In the genomic region with DNA sequence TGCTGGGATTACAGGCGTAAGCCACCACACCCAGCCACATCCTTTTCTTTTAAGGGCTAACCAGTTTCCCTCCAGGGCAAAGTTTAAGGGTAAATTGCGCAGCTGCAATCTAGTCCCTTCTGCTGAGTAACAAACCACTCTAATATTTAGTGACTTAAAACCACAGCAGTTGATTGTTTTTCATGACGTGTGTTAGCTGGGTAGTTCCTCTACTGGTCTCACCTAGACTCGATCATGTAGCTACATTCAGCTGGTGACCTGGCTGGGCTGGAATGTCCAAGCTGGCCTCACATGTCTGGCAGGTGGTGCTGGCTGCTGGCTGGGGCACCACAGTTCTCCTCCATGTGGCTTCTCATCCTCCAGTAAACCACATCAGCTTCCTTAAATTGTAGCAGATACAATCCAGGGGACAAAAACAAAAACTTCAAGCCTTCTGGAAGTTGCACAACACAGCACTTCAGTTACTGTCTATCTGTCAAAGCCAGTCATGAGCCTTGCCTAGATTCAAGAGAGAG, we compare ENCODE assay signal across 11 cellular contexts.
DNase-seq lines count a peak whose midpoint lies in the region; ATAC-seq and TF ChIP-seq lines count a peak whose summit lies in the region.
"Had no signal": no experiment of that assay in that cellular context is flagged by ENCODE, and none has a peak within 500 bp of the region (broad histone marks: within the 10 kb centered on the region; RNA-seq: fewer than 3 reads in every experiment).

No MANE protein-coding gene starts in this region.

- peaks cover 21 to 37% (median 31%) of the 10 kb centered on the region in 11 experiments for H3K9me3 ChIP-seq in BLaER1 treated with 17β-estradiol and CSF1 and Interleukin-3, amounts not matched to agents 10 nM and 100 nM (replicated peaks in 1 of 11)
- H3K9me3 ChIP-seq in body of pancreas (no peaks in the 10 kb centered on the region), vagina (peaks cover 7% of the 10 kb centered on the region), uterus (no peaks in the 10 kb centered on the region)

- no peak overlapping the region for H3K4me3 ChIP-seq in BLaER1 treated with 17β-estradiol and CSF1 and Interleukin-3, amounts not matched to agents 10 nM and 100 nM
- no peak overlapping the region for H3K4me3 ChIP-seq in body of pancreas
- no peak overlapping the region for H3K4me3 ChIP-seq in vagina
- H3K4me3 ChIP-seq in uterus, result no peak overlapping the region

- intact Hi-C loops in body of pancreas (cut with DNase I) (no loop called here), vagina (cut with DNase I) (no loop called here), uterus (cut with DNase I; ENCODE audit: low total_unique reads) (no loop called here)

- peak overlapping the region; percentile 17 to 71 (median 51) for H3K4me2 ChIP-seq in BLaER1 treated with 17β-estradiol and CSF1 and Interleukin-3, amounts not matched to agents 10 nM and 100 nM

- no peak for TF ChIP-seq CTCF in body of pancreas (IDR thresholded peaks at IDR 0.05)
- no peak for TF ChIP-seq CTCF in vagina (IDR thresholded peaks at IDR 0.05)
- TF ChIP-seq CTCF in uterus (IDR thresholded peaks at IDR 0.05), result no peak

- TF ChIP-seq POLR2A in body of pancreas (IDR thresholded peaks at IDR 0.05) (no peak), vagina (IDR thresholded peaks at IDR 0.05) (no peak), uterus (IDR thresholded peaks at IDR 0.05) (no peak)

- ATAC-seq in body of pancreas, result no peak

- H3K4me1 ChIP-seq in BLaER1 treated with 17β-estradiol and CSF1 and Interleukin-3, amounts not matched to agents 10 nM and 100 nM, result peaks cover 32 to 54% (median 41%) of the 10 kb centered on the region in 10 experiments
- H3K4me1 ChIP-seq in body of pancreas (peaks cover 75% of the 10 kb centered on the region), vagina (no peaks in the 10 kb centered on the region), uterus (no peaks in the 10 kb centered on the region)

- no peaks in the 10 kb centered on the region for H3K27me3 ChIP-seq in BLaER1 treated with 17β-estradiol and CSF1 and Interleukin-3, amounts not matched to agents 10 nM and 100 nM
- H3K27me3 ChIP-seq in body of pancreas (no peaks in the 10 kb centered on the region), vagina (no peaks in the 10 kb centered on the region), uterus (no peaks in the 10 kb centered on the region)

- peak overlapping the region in 6 of 11 experiments; percentile 22 to 57 (median 38); a peak in 6 of 22 replicates for H3K9ac ChIP-seq in BLaER1 treated with 17β-estradiol and CSF1 and Interleukin-3, amounts not matched to agents 10 nM and 100 nM

- no peaks in the 10 kb centered on the region for H4K20me1 ChIP-seq in BLaER1 treated with 17β-estradiol and CSF1 and Interleukin-3, amounts not matched to agents 10 nM and 100 nM

- peak overlapping the region in 10 of 11 experiments; percentile 11 to 81 (median 76); a peak in 18 of 22 replicates for H3K27ac ChIP-seq in BLaER1 treated with 17β-estradiol and CSF1 and Interleukin-3, amounts not matched to agents 10 nM and 100 nM
- H3K27ac ChIP-seq in body of pancreas (peak overlapping the region; percentile 84 to 94 (median 90)), vagina (no peak overlapping the region), uterus (peak overlapping the region in 1 of 2 donors; percentile 35)

- 59 to 78% methylated on average over 2 to 4 of the region's 4 CpGs for WGBS in body of pancreas, 2 donors

- DNase-seq in M059J (ENCODE audit: low read depth), result peak; percentile 75
- peak; percentile 51 to 69 (median 62) for DNase-seq in body of pancreas
- DNase-seq in lung microvascular endothelial cell (ENCODE audit: low read depth in 2 of 2), result peak; percentile 27 to 37
- no peak for DNase-seq in vagina (ENCODE audit: extremely low spot score in 2 of 2)
- DNase-seq in stimulated activated CD4-positive, alpha-beta T cell treated with anti-CD3 and anti-CD28 coated beads, Interleukin-2, amount 100 ng/mL, for 48 hours, result no peak
- no peak for DNase-seq in uterus
- DNase-seq in DMS79 treated with DMSO at 0.1 percent for 48 hours (lab: John Stamatoyannopoulos, UW), result no peak
- DNase-seq: activated naive CD4-positive, alpha-beta T cell treated with anti-CD3 and anti-CD28 coated beads, Interleukin-2, amount 50 U/mL, for 16 hours; CD8-positive, alpha-beta memory T cell; NCI-H1092 had no signal

- peaks cover 0 to 5% (median 0%) of the 10 kb centered on the region in 11 experiments; a peak in 4 of 22 replicates for H3K36me3 ChIP-seq in BLaER1 treated with 17β-estradiol and CSF1 and Interleukin-3, amounts not matched to agents 10 nM and 100 nM
- no peaks in the 10 kb centered on the region for H3K36me3 ChIP-seq in body of pancreas (replicated peaks in 1 of 2; ENCODE audit: insufficient read depth in 1 of 2, low read depth in 2 of 2)
- H3K36me3 ChIP-seq in vagina, result no peaks in the 10 kb centered on the region
- no peaks in the 10 kb centered on the region for H3K36me3 ChIP-seq in uterus

Comparison
In these comparisons a context has a peak if more than half of its experiments do, and no peak if none do; other contexts are left out.
1. DNase-seq: peak in M059J (single experiment), body of pancreas (4 of 4) and lung microvascular endothelial cell (2 of 2); none in vagina (0 of 2), stimulated activated CD4-positive, alpha-beta T cell treated with anti-CD3 and anti-CD28 coated beads, Interleukin-2, amount 100 ng/mL, for 48 hours (0 of 2), uterus (0 of 2) and DMS79 treated with DMSO at 0.1 percent for 48 hours (single experiment).